ENCODE assay signal across 1 cellular context in the genomic region with DNA sequence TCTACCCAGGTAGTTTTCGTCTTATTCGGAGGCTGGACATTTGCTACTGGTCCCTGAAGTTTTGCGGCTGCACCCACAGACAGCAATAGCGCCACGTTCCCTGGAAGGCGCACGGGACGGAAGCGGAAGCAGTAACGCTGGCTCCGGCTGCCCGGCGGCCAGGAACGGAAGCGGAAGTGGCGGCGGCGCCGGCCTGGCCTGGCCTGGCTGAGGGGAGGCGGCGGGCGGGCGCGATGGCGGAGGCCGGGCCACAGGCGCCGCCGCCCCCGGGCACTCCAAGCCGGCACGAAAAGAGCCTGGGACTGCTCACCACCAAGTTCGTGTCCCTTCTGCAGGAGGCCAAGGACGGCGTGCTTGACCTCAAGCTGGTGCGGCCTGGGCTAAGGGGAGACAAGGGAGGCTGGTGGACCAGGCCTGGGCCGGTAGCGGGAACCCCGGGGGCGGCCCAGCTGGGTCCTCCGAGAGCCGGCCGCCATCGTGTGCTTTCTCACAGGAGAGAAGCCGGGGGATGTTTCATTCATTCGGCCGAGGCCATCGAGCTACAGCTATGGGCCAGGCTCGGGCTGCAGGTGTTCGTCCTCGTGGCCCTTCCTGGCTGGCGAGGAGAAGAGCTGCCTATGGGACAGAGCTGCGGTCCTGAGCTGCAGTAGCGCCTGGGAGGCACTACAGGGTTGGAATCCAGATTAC.
TF ChIP-seq lines count a peak whose summit lies in the region.

A gene with protein sequence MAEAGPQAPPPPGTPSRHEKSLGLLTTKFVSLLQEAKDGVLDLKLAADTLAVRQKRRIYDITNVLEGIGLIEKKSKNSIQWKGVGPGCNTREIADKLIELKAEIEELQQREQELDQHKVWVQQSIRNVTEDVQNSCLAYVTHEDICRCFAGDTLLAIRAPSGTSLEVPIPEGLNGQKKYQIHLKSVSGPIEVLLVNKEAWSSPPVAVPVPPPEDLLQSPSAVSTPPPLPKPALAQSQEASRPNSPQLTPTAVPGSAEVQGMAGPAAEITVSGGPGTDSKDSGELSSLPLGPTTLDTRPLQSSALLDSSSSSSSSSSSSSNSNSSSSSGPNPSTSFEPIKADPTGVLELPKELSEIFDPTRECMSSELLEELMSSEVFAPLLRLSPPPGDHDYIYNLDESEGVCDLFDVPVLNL (plus strand): TSS at position 161 of the 687 bp plus-strand sequence. CDS start 73 bp downstream, at position 234.

TF ChIP-seq in K562, 482 proteins besides CTCF, POLR2A, EP300 and RAD21 (continued from another document and continues in another):
- TF ChIP-seq, protein P1, sequence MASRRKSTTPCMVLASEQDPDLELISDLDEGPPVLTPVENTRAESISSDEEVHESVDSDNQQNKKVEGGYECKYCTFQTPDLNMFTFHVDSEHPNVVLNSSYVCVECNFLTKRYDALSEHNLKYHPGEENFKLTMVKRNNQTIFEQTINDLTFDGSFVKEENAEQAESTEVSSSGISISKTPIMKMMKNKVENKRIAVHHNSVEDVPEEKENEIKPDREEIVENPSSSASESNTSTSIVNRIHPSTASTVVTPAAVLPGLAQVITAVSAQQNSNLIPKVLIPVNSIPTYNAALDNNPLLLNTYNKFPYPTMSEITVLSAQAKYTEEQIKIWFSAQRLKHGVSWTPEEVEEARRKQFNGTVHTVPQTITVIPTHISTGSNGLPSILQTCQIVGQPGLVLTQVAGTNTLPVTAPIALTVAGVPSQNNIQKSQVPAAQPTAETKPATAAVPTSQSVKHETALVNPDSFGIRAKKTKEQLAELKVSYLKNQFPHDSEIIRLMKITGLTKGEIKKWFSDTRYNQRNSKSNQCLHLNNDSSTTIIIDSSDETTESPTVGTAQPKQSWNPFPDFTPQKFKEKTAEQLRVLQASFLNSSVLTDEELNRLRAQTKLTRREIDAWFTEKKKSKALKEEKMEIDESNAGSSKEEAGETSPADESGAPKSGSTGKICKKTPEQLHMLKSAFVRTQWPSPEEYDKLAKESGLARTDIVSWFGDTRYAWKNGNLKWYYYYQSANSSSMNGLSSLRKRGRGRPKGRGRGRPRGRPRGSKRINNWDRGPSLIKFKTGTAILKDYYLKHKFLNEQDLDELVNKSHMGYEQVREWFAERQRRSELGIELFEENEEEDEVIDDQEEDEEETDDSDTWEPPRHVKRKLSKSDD (conservative IDR thresholded peaks at IDR 0.05; ENCODE audit: low read length): no peak
- TF ChIP-seq DDX20 (tag; IDR thresholded peaks at IDR 0.05; ENCODE audit: low read depth): no peak
- TF ChIP-seq, protein P2, sequence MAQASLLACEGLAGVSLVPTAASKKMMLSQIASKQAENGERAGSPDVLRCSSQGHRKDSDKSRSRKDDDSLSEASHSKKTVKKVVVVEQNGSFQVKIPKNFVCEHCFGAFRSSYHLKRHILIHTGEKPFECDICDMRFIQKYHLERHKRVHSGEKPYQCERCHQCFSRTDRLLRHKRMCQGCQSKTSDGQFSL (CRISPR knock-in tag; IDR thresholded peaks at IDR 0.05): no peak
- TF ChIP-seq, protein P2 (tag; IDR thresholded peaks at IDR 0.05): no peak
- TF ChIP-seq, protein P3, sequence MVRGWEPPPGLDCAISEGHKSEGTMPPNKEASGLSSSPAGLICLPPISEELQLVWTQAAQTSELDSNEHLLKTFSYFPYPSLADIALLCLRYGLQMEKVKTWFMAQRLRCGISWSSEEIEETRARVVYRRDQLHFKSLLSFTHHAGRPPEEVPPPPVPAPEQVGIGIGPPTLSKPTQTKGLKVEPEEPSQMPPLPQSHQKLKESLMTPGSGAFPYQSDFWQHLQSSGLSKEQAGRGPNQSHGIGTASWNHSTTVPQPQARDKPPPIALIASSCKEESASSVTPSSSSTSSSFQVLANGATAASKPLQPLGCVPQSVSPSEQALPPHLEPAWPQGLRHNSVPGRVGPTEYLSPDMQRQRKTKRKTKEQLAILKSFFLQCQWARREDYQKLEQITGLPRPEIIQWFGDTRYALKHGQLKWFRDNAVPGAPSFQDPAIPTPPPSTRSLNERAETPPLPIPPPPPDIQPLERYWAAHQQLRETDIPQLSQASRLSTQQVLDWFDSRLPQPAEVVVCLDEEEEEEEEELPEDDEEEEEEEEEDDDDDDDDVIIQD (CRISPR knock-in tag; IDR thresholded peaks at IDR 0.05): no peak
- peak; percentile 39; the same call in 1 of the 2 replicates for TF ChIP-seq SOX6 (IDR thresholded peaks at IDR 0.05)
- TF ChIP-seq ZKSCAN8 (CRISPR knock-in tag; IDR thresholded peaks at IDR 0.05): no peak
- TF ChIP-seq, protein P4, sequence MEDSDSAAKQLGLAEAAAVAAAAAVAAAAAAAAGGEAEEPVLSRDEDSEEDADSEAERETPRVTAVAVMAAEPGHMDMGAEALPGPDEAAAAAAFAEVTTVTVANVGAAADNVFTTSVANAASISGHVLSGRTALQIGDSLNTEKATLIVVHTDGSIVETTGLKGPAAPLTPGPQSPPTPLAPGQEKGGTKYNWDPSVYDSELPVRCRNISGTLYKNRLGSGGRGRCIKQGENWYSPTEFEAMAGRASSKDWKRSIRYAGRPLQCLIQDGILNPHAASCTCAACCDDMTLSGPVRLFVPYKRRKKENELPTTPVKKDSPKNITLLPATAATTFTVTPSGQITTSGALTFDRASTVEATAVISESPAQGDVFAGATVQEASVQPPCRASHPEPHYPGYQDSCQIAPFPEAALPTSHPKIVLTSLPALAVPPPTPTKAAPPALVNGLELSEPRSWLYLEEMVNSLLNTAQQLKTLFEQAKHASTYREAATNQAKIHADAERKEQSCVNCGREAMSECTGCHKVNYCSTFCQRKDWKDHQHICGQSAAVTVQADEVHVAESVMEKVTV (CRISPR knock-in tag; IDR thresholded peaks at IDR 0.05): no peak
- TF ChIP-seq ZNF347 (CRISPR knock-in tag; IDR thresholded peaks at IDR 0.05; ENCODE audit: low read depth): no peak
- TF ChIP-seq, protein P5, sequence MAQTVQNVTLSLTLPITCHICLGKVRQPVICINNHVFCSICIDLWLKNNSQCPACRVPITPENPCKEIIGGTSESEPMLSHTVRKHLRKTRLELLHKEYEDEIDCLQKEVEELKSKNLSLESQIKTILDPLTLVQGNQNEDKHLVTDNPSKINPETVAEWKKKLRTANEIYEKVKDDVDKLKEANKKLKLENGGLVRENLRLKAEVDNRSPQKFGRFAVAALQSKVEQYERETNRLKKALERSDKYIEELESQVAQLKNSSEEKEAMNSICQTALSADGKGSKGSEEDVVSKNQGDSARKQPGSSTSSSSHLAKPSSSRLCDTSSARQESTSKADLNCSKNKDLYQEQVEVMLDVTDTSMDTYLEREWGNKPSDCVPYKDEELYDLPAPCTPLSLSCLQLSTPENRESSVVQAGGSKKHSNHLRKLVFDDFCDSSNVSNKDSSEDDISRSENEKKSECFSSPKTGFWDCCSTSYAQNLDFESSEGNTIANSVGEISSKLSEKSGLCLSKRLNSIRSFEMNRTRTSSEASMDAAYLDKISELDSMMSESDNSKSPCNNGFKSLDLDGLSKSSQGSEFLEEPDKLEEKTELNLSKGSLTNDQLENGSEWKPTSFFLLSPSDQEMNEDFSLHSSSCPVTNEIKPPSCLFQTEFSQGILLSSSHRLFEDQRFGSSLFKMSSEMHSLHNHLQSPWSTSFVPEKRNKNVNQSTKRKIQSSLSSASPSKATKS (CRISPR knock-in tag; IDR thresholded peaks at IDR 0.05): no peak
- no peak for TF ChIP-seq HLTF (IDR thresholded peaks at IDR 0.05)
- TF ChIP-seq ARNT (IDR thresholded peaks at IDR 0.05): no peak
- TF ChIP-seq HDAC3 (IDR thresholded peaks at IDR 0.05; ENCODE audit: borderline replicate concordance, partially characterized antibody): no peak
- TF ChIP-seq, protein P6, sequence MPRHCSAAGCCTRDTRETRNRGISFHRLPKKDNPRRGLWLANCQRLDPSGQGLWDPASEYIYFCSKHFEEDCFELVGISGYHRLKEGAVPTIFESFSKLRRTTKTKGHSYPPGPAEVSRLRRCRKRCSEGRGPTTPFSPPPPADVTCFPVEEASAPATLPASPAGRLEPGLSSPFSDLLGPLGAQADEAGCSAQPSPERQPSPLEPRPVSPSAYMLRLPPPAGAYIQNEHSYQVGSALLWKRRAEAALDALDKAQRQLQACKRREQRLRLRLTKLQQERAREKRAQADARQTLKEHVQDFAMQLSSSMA (CRISPR knock-in tag; IDR thresholded peaks at IDR 0.05): no peak
- peak; percentile 71 for TF ChIP-seq FIP1L1 (IDR thresholded peaks at IDR 0.05; ENCODE audit: low read depth, low read length, poor library complexity, severe bottlenecking)
- no peak for TF ChIP-seq HSF4 (CRISPR knock-in tag; IDR thresholded peaks at IDR 0.05; ENCODE audit: borderline replicate concordance)
- TF ChIP-seq, protein P7, sequence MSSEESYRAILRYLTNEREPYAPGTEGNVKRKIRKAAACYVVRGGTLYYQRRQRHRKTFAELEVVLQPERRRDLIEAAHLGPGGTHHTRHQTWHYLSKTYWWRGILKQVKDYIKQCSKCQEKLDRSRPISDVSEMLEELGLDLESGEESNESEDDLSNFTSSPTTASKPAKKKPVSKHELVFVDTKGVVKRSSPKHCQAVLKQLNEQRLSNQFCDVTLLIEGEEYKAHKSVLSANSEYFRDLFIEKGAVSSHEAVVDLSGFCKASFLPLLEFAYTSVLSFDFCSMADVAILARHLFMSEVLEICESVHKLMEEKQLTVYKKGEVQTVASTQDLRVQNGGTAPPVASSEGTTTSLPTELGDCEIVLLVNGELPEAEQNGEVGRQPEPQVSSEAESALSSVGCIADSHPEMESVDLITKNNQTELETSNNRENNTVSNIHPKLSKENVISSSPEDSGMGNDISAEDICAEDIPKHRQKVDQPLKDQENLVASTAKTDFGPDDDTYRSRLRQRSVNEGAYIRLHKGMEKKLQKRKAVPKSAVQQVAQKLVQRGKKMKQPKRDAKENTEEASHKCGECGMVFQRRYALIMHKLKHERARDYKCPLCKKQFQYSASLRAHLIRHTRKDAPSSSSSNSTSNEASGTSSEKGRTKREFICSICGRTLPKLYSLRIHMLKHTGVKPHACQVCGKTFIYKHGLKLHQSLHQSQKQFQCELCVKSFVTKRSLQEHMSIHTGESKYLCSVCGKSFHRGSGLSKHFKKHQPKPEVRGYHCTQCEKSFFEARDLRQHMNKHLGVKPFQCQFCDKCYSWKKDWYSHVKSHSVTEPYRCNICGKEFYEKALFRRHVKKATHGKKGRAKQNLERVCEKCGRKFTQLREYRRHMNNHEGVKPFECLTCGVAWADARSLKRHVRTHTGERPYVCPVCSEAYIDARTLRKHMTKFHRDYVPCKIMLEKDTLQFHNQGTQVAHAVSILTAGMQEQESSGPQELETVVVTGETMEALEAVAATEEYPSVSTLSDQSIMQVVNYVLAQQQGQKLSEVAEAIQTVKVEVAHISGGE (CRISPR knock-in tag; IDR thresholded peaks at IDR 0.05): peak in 2 of 3 experiments; percentile 66 to 91; a peak in 4 of 6 replicates
- no peak for TF ChIP-seq TARDBP (IDR thresholded peaks at IDR 0.05)
- TF ChIP-seq GTF2A2 (tag; IDR thresholded peaks at IDR 0.05): no peak
- TF ChIP-seq ZFP1 (CRISPR knock-in tag; IDR thresholded peaks at IDR 0.05): no peak
- no peak for TF ChIP-seq RHOXF2B (CRISPR knock-in tag; conservative IDR thresholded peaks at IDR 0.05)
- peak; percentile 24; the same call in 1 of the 2 replicates for TF ChIP-seq TEAD4 (IDR thresholded peaks at IDR 0.05; ENCODE audit: low read length)
- TF ChIP-seq TEAD4 (CRISPR knock-in tag; IDR thresholded peaks at IDR 0.05; ENCODE audit: borderline replicate concordance): no peak
- TF ChIP-seq ZNF121 (CRISPR knock-in tag; conservative IDR thresholded peaks at IDR 0.05): no peak
- TF ChIP-seq, protein P8, sequence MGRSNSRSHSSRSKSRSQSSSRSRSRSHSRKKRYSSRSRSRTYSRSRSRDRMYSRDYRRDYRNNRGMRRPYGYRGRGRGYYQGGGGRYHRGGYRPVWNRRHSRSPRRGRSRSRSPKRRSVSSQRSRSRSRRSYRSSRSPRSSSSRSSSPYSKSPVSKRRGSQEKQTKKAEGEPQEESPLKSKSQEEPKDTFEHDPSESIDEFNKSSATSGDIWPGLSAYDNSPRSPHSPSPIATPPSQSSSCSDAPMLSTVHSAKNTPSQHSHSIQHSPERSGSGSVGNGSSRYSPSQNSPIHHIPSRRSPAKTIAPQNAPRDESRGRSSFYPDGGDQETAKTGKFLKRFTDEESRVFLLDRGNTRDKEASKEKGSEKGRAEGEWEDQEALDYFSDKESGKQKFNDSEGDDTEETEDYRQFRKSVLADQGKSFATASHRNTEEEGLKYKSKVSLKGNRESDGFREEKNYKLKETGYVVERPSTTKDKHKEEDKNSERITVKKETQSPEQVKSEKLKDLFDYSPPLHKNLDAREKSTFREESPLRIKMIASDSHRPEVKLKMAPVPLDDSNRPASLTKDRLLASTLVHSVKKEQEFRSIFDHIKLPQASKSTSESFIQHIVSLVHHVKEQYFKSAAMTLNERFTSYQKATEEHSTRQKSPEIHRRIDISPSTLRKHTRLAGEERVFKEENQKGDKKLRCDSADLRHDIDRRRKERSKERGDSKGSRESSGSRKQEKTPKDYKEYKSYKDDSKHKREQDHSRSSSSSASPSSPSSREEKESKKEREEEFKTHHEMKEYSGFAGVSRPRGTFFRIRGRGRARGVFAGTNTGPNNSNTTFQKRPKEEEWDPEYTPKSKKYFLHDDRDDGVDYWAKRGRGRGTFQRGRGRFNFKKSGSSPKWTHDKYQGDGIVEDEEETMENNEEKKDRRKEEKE (IDR thresholded peaks at IDR 0.05; ENCODE audit: borderline replicate concordance in 1 of 2, control insufficient read depth in 1 of 2, low read depth in 2 of 2, low read length in 1 of 2): no peak
- TF ChIP-seq EWSR1 (IDR thresholded peaks at IDR 0.05; ENCODE audit: borderline replicate concordance, low read depth, partially characterized antibody): no peak
- TF ChIP-seq BRD4 (IDR thresholded peaks at IDR 0.05): no peak
- TF ChIP-seq SMARCC2 (IDR thresholded peaks at IDR 0.05; ENCODE audit: low read depth): no peak
- TF ChIP-seq, protein P9, sequence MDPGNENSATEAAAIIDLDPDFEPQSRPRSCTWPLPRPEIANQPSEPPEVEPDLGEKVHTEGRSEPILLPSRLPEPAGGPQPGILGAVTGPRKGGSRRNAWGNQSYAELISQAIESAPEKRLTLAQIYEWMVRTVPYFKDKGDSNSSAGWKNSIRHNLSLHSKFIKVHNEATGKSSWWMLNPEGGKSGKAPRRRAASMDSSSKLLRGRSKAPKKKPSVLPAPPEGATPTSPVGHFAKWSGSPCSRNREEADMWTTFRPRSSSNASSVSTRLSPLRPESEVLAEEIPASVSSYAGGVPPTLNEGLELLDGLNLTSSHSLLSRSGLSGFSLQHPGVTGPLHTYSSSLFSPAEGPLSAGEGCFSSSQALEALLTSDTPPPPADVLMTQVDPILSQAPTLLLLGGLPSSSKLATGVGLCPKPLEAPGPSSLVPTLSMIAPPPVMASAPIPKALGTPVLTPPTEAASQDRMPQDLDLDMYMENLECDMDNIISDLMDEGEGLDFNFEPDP (CRISPR knock-in tag; IDR thresholded peaks at IDR 0.05): no peak
- TF ChIP-seq SMARCE1 (IDR thresholded peaks at IDR 0.05): no peak
- no peak for TF ChIP-seq ZNF140 (CRISPR knock-in tag; IDR thresholded peaks at IDR 0.05)
- TF ChIP-seq ZNF57 (CRISPR knock-in tag; IDR thresholded peaks at IDR 0.05): no peak
- TF ChIP-seq, protein P10, sequence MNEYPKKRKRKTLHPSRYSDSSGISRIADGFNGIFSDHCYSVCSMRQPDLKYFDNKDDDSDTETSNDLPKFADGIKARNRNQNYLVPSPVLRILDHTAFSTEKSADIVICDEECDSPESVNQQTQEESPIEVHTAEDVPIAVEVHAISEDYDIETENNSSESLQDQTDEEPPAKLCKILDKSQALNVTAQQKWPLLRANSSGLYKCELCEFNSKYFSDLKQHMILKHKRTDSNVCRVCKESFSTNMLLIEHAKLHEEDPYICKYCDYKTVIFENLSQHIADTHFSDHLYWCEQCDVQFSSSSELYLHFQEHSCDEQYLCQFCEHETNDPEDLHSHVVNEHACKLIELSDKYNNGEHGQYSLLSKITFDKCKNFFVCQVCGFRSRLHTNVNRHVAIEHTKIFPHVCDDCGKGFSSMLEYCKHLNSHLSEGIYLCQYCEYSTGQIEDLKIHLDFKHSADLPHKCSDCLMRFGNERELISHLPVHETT (CRISPR knock-in tag; conservative IDR thresholded peaks at IDR 0.05 in 1 of 2, IDR thresholded peaks at IDR 0.05 in 1 of 2): peak in 1 of 2 experiments; percentile 69; a peak in 2 of 4 replicates
- TF ChIP-seq MCM3 (IDR thresholded peaks at IDR 0.05): no peak
- peak; percentile 74 for TF ChIP-seq SMAD4 (CRISPR knock-in tag; conservative IDR thresholded peaks at IDR 0.05)
